1 cellular context compared by ENCODE assay signal in genomic region chr17:28405632-28406477, GRCh38.
TF ChIP-seq lines count a peak whose summit lies in the region.

Gene SLC46A1, minus strand, starts transcription at chr17:28406212. Its CDS starts 98 bp downstream, at chr17:28406114.

TF ChIP-seq in K562, 482 proteins besides CTCF, POLR2A, EP300 and RAD21 (continued from another document and continues in another):
- TF ChIP-seq CUX1 (CRISPR knock-in tag; IDR thresholded peaks at IDR 0.05) (no peak), EGR1 (conservative IDR thresholded peaks at IDR 0.05) (no peak), HDAC8 (tag; IDR thresholded peaks at IDR 0.05) (no peak), ZNF507 (tag; conservative IDR thresholded peaks at IDR 0.05) (no peak), ZNF445 (CRISPR knock-in tag; IDR thresholded peaks at IDR 0.05; ENCODE audit: low read depth) (no peak), ZNF12 (CRISPR knock-in tag; IDR thresholded peaks at IDR 0.05) (no peak), FOXJ3 (CRISPR knock-in tag; IDR thresholded peaks at IDR 0.05) (no peak), DACH1 (IDR thresholded peaks at IDR 0.05; ENCODE audit: partially characterized antibody) (no peak), CBX3 (IDR thresholded peaks at IDR 0.05; ENCODE audit: borderline replicate concordance in 1 of 2, low read length in 2 of 2) (no peak), HMBOX1 (IDR thresholded peaks at IDR 0.05) (no peak), ILK (tag; IDR thresholded peaks at IDR 0.05; ENCODE audit: borderline replicate concordance, low read depth) (no peak), CBX2 (IDR thresholded peaks at IDR 0.05; ENCODE audit: insufficient read depth, low read length, poor library complexity, severe bottlenecking) (no peak), NFXL1 (CRISPR knock-in tag; IDR thresholded peaks at IDR 0.05) (no peak), CTCFL (IDR thresholded peaks at IDR 0.05; ENCODE audit: borderline replicate concordance, insufficient read depth, low read depth, low read length, poor library complexity, severe bottlenecking) (no peak), ZFP1 (CRISPR knock-in tag; IDR thresholded peaks at IDR 0.05) (no peak), HDAC6 (IDR thresholded peaks at IDR 0.05; ENCODE audit: low read depth, low read length) (no peak), ZNF592 (IDR thresholded peaks at IDR 0.05) (peak; percentile 24; the same call in 1 of the 2 replicates), GATA2 (CRISPR knock-in tag; IDR thresholded peaks at IDR 0.05) (no peak), RBM34 (IDR thresholded peaks at IDR 0.05; ENCODE audit: borderline replicate concordance, insufficient read depth, low read length) (no peak), POLR2AphosphoS2 (IDR thresholded peaks at IDR 0.05; ENCODE audit: low read length) (no peak), XRCC4 (IDR thresholded peaks at IDR 0.05; ENCODE audit: extremely low read depth, insufficient read depth, insufficient read length) (no peak), STAG1 (CRISPR knock-in tag; IDR thresholded peaks at IDR 0.05; ENCODE audit: borderline replicate concordance) (no peak), HNRNPUL1 (IDR thresholded peaks at IDR 0.05; ENCODE audit: low read length) (no peak), ELF2 (CRISPR knock-in tag; IDR thresholded peaks at IDR 0.05) (no peak), ATF7 (IDR thresholded peaks at IDR 0.05) (peak; percentile 45; the same call in 1 of the 2 replicates), CREM (IDR thresholded peaks at IDR 0.05; ENCODE audit: low read depth) (no peak), CBX5 (IDR thresholded peaks at IDR 0.05; ENCODE audit: borderline replicate concordance, low read depth) (no peak), NBN (IDR thresholded peaks at IDR 0.05; ENCODE audit: low read depth) (no peak), CBX1 (IDR thresholded peaks at IDR 0.05; ENCODE audit: low read depth) (no peak), NR4A1 (CRISPR knock-in tag; IDR thresholded peaks at IDR 0.05) (no peak), NR4A1 (tag; IDR thresholded peaks at IDR 0.05) (no peak), HNRNPH1 (optimal IDR thresholded peaks at IDR 0.05; ENCODE audit: low read depth, low read length) (no peak), ZNF431 (CRISPR knock-in tag; IDR thresholded peaks at IDR 0.05) (no peak), FOXJ2 (tag; IDR thresholded peaks at IDR 0.05) (no peak), GMEB1 (CRISPR knock-in tag; IDR thresholded peaks at IDR 0.05) (0 out of 2 replicates have a peak, but pooled peaks have one; percentile 8), GABPB2 (CRISPR knock-in tag; conservative IDR thresholded peaks at IDR 0.05) (no peak), ZNF561 (CRISPR knock-in tag; conservative IDR thresholded peaks at IDR 0.05) (no peak), MECOM (CRISPR knock-in tag; IDR thresholded peaks at IDR 0.05) (no peak), RHOXF2B (CRISPR knock-in tag; conservative IDR thresholded peaks at IDR 0.05) (no peak), CREB3L1 (IDR thresholded peaks at IDR 0.05; ENCODE audit: borderline replicate concordance, low read depth) (peak; percentile 79), HDAC3 (IDR thresholded peaks at IDR 0.05; ENCODE audit: borderline replicate concordance, partially characterized antibody) (no peak), MCM7 (IDR thresholded peaks at IDR 0.05) (no peak), ZNF217 (CRISPR knock-in tag; IDR thresholded peaks at IDR 0.05) (no peak), HNRNPLL (IDR thresholded peaks at IDR 0.05; ENCODE audit: low read depth, low read length, poor library complexity, severe bottlenecking) (peak; percentile 58), ZNF263 (CRISPR knock-in tag; IDR thresholded peaks at IDR 0.05; ENCODE audit: borderline replicate concordance) (no peak), ZBTB33 (CRISPR knock-in tag; IDR thresholded peaks at IDR 0.05) (no peak), NFIX (CRISPR knock-in tag; IDR thresholded peaks at IDR 0.05; ENCODE audit: low read depth) (no peak), ZNF239 (CRISPR knock-in tag; IDR thresholded peaks at IDR 0.05) (no peak), U2AF2 (optimal IDR thresholded peaks at IDR 0.05; ENCODE audit: low read depth, low read length) (no peak), HNRNPK (IDR thresholded peaks at IDR 0.05; ENCODE audit: low read depth, low read length, poor library complexity, severe bottlenecking) (no peak), PTBP1 (IDR thresholded peaks at IDR 0.05; ENCODE audit: low read depth, low read length) (no peak)
